ENCODE assay signal across 8 cellular contexts in the genomic region with DNA sequence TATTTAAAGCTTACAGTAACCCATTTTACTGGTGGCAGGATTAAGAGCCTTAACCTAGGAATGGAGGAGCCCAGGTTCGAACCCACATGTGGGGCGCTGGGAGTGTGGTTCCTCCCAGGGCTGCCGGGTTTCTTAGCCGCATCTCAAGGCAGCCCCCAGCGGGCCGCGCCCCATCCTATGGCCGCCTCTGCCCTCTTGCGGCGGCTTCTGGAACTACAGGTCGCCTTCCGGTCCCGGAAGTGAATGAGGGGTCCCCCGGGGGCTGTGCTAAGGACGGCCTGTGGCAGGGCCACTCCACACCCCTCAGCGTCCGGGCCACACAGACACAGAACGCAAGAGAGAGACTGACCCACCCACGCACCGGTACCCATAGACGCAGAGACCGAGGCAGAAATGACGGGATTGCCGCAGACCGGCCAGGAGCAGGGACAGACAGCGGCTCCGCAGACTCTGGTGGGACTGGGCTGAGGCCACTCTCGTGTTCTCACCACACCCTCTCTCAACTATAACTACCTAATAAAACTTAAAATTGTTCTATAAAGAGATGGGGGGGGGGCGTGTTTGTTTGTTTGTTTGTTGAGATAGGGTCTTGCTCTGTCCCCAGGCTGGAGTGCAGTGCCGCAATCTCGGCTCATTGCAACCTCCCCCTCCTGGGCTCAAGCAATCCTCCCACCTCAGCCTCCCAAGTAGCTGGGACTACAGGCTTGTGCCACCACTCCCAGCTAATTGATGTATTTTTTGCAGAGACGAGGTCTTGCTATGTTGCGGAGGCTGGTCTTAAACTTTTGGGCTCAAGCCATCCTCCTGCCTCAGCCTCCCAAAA. TPM values are rescaled to one million over a fixed set of nuclear protein-coding genes. Genes with fewer than 3 reads are reported as not detected.
DNase-seq lines count a peak whose midpoint lies in the region; ATAC-seq and TF ChIP-seq lines count a peak whose summit lies in the region.
"Not testable (repeated sequence)": the region's sequence is repeated elsewhere in the genome, so short reads cannot be mapped to it uniquely, and the experiment has no call there.

No MANE protein-coding gene starts in this region.

- not testable (repeated sequence) for H3K4me1 Mint-ChIP-seq in activated naive CD4-positive, alpha-beta T cell treated with anti-CD3 and anti-CD28 coated beads, Interleukin-2, amount 10 ng/mL, durations not matched to agents 7 days and 5 days; natural killer cell; stimulated activated naive CD8-positive, alpha-beta T cell treated with anti-CD3 and anti-CD28 coated beads, Interleukin-15, amount 100 ng/mL, for 72 hours

- intact Hi-C loops in head of caudate nucleus (cut with DNase I); natural killer cell (cut with micrococcal nuclease): not testable (repeated sequence)

- H3K4me3 Mint-ChIP-seq in activated naive CD4-positive, alpha-beta T cell treated with anti-CD3 and anti-CD28 coated beads, Interleukin-2, amount 10 ng/mL, durations not matched to agents 7 days and 5 days; natural killer cell; stimulated activated naive CD8-positive, alpha-beta T cell treated with anti-CD3 and anti-CD28 coated beads, Interleukin-15, amount 100 ng/mL, for 72 hours: not testable (repeated sequence)

- TF ChIP-seq EP300 in SK-N-SH (IDR thresholded peaks at IDR 0.05; ENCODE audit: borderline replicate concordance in 1 of 2, low read depth in 1 of 2, low read length in 1 of 2): not testable (repeated sequence)

- ATAC-seq in GM18499 (IDR thresholded peaks at IDR 0.05; ENCODE audit: insufficient read depth, unreplicated experiment) (peak; percentile 53), GM21515 (IDR thresholded peaks at IDR 0.05; ENCODE audit: unreplicated experiment) (peak; percentile 79), HG03097 (IDR thresholded peaks at IDR 0.05; ENCODE audit: low FRiP score, unreplicated experiment) (peak; percentile 78), natural killer cell (peak; percentile 99 to 100 (median 100))
- peak; percentile 98 for ATAC-seq in stimulated activated naive CD8-positive, alpha-beta T cell treated with anti-CD3 and anti-CD28 coated beads, Interleukin-15, amount 100 ng/mL, for 72 hours

- not testable (repeated sequence) for H3K9me3 ChIP-seq in SK-N-SH

- TF ChIP-seq RAD21 in SK-N-SH (IDR thresholded peaks at IDR 0.05; ENCODE audit: low read length): not testable (repeated sequence)

- H3K9ac ChIP-seq in SK-N-SH: peak overlapping the region; percentile 46; the same call in 1 of the 2 replicates

- H3K36me3 ChIP-seq in SK-N-SH (replicated peaks in 1 of 2; ENCODE audit: control insufficient read depth in 1 of 2, insufficient read depth in 2 of 2, low read length in 1 of 2): not testable (repeated sequence)

- not testable (repeated sequence) for H3K4me1 ChIP-seq in SK-N-SH (ENCODE audit: control insufficient read depth in 1 of 2, insufficient read depth in 2 of 2, low read depth in 1 of 2, low read length in 1 of 2)

- not testable (repeated sequence) for TF ChIP-seq CTCF in SK-N-SH (IDR thresholded peaks at IDR 0.05); natural killer cell (IDR thresholded peaks at IDR 0.05)

- not testable (repeated sequence) for H3K27ac ChIP-seq in SK-N-SH (ENCODE audit: low read depth in 2 of 2, low read length in 1 of 2)

- not testable (repeated sequence) for H3K4me2 ChIP-seq in SK-N-SH

- not testable (repeated sequence) for DNase-seq in SK-N-SH, natural killer cell
- DNase-seq in activated naive CD4-positive, alpha-beta T cell treated with anti-CD3 and anti-CD28 coated beads, Interleukin-2, amount 10 ng/mL, durations not matched to agents 7 days and 5 days: peak; percentile 43
- peak in 30 of 42 donors; percentile 0 to 50 (median 11) for DNase-seq in head of caudate nucleus
- DNase-seq in stimulated activated naive CD8-positive, alpha-beta T cell treated with anti-CD3 and anti-CD28 coated beads, Interleukin-15, amount 100 ng/mL, for 72 hours: peak in 1 of 2 donors; percentile 52

- not testable (repeated sequence) for H3K9me2 ChIP-seq in SK-N-SH

- peak overlapping the region in 1 of 2 experiments; percentile 39; a peak in 2 of 4 replicates for H3K4me3 ChIP-seq in SK-N-SH (ENCODE audit: low read depth in 2 of 2, low read length in 1 of 2)

- POLR2A ChIA-PET in SK-N-SH (lab: Yijun Ruan, JAX): not testable (repeated sequence)

- H3K27me3 Mint-ChIP-seq in activated naive CD4-positive, alpha-beta T cell treated with anti-CD3 and anti-CD28 coated beads, Interleukin-2, amount 10 ng/mL, durations not matched to agents 7 days and 5 days; natural killer cell (ENCODE audit: low read depth in 2 of 2); stimulated activated naive CD8-positive, alpha-beta T cell treated with anti-CD3 and anti-CD28 coated beads, Interleukin-15, amount 100 ng/mL, for 72 hours: not testable (repeated sequence)

- not testable (repeated sequence) for H3K9me3 Mint-ChIP-seq in activated naive CD4-positive, alpha-beta T cell treated with anti-CD3 and anti-CD28 coated beads, Interleukin-2, amount 10 ng/mL, durations not matched to agents 7 days and 5 days; natural killer cell; stimulated activated naive CD8-positive, alpha-beta T cell treated with anti-CD3 and anti-CD28 coated beads, Interleukin-15, amount 100 ng/mL, for 72 hours

- CTCF ChIA-PET in SK-N-SH (lab: Yijun Ruan, JAX); activated naive CD4-positive, alpha-beta T cell treated with anti-CD3 and anti-CD28 coated beads, Interleukin-2, amount 10 ng/mL, durations not matched to agents 7 days and 5 days (lab: Charles Lee): not testable (repeated sequence)

- H2AFZ ChIP-seq in SK-N-SH (ENCODE audit: low read depth): not testable (repeated sequence)

- not testable (repeated sequence) for H3K79me2 ChIP-seq in SK-N-SH (ENCODE audit: insufficient read depth)

- not testable (repeated sequence) for H3K27me3 ChIP-seq in SK-N-SH (ENCODE audit: insufficient read depth)

- H3F3A ChIP-seq in SK-N-SH (replicated peaks; ENCODE audit: insufficient read depth): not testable (repeated sequence)

- not testable (repeated sequence) for H4K20me1 ChIP-seq in SK-N-SH (ENCODE audit: insufficient read depth)

- H3K27ac Mint-ChIP-seq in activated naive CD4-positive, alpha-beta T cell treated with anti-CD3 and anti-CD28 coated beads, Interleukin-2, amount 10 ng/mL, durations not matched to agents 7 days and 5 days; natural killer cell; stimulated activated naive CD8-positive, alpha-beta T cell treated with anti-CD3 and anti-CD28 coated beads, Interleukin-15, amount 100 ng/mL, for 72 hours: not testable (repeated sequence)

- 12% methylated on average over 8 of the region's 33 CpGs for WGBS in SK-N-SH (ENCODE audit: low lambda C conversion rate)

- not testable (repeated sequence) for H3K36me3 Mint-ChIP-seq in activated naive CD4-positive, alpha-beta T cell treated with anti-CD3 and anti-CD28 coated beads, Interleukin-2, amount 10 ng/mL, durations not matched to agents 7 days and 5 days; natural killer cell

RNA-seq across cellular contexts. Expression of a gene that starts 40.6 kb away (rescaled TPM):
- 34.5 and 38.9 TPM in 2 replicates for polyA plus RNA-seq in SK-N-SH (2012; rRNA removed)
- polyA plus RNA-seq in SK-N-SH (2012; cell fraction: cytosol; rRNA removed): 22.2 and 27.3 TPM in 2 replicates
- 53.5 and 63.0 TPM in 2 replicates for polyA plus RNA-seq in SK-N-SH (2012; cell fraction: nucleus; rRNA removed)
- total RNA-seq in natural killer cell: 10 to 100 TPM in 1 of 3 donors, 1 to 10 TPM in 2; 2.0 to 13.8 (median 4.9) TPM
